18 cellular contexts compared by ENCODE assay signal in the genomic region with DNA sequence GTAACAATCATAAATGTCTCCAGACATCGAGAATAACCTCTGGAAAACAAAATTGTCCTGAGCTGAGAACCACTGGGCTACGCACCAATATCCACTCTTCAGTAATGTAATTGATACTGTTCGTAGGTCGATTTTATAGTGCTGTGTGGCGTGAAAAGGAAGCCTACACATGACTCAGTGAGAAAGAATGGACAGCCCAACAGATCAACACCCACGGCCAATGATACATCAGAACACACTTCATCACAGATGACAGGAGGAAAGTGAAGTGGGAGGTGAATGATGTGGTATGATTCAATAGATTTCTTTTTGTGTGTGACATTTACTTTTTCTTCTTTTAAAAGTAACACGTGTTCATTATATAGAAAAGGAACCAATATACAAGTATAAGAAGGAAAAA.
DNase-seq lines count a peak whose midpoint lies in the region; ATAC-seq, FAIRE-seq and TF ChIP-seq lines count a peak whose summit lies in the region.
"Had no signal": no experiment of that assay in that cellular context is flagged by ENCODE, and none has a peak within 500 bp of the region (broad histone marks: within the 10 kb centered on the region; RNA-seq: fewer than 3 reads in every experiment).

No MANE protein-coding gene starts in this region.

- no peaks in the 10 kb centered on the region for H3K27me3 ChIP-seq in MG63
- H3K27me3 ChIP-seq in bronchial epithelial cell (ENCODE audit: control insufficient read depth, insufficient read depth, low read length), result no peaks in the 10 kb centered on the region
- H3K27me3 ChIP-seq: ascending aorta, thyroid gland had no signal

- no peak for TF ChIP-seq CTCF in bronchial epithelial cell (IDR thresholded peaks at IDR 0.05; ENCODE audit: insufficient read depth, low read length, severe bottlenecking)

- H3K4me1 Mint-ChIP-seq in activated T-cell treated with anti-CD3 and anti-CD28 coated beads, Interleukin-2, amount 50 U/mL, for 72 hours (ENCODE audit: low read depth), result no peaks in the 10 kb centered on the region
- H3K4me1 Mint-ChIP-seq: GM23338, neural crest cell had no signal

- ATAC-seq in activated T-cell treated with anti-CD3 and anti-CD28 coated beads, Interleukin-2, amount 50 U/mL, for 72 hours (replicated peaks in 1 of 2), result no peak
- ATAC-seq: GM23338 had no signal

- DNase-seq in Daoy (ENCODE audit: low read depth), result peak; percentile 77
- DNase-seq in MG63, result peak; percentile 38
- peak; percentile 80 for DNase-seq in bronchial epithelial cell (ENCODE audit: low read depth)
- DNase-seq in myocyte (ENCODE audit: low read depth), result peak; percentile 31
- DNase-seq in stimulated activated CD4-positive, alpha-beta T cell treated with anti-CD3 and anti-CD28 coated beads, Interleukin-2, amount 100 ng/mL, for 24 hours, result no peak
- no peak for DNase-seq in activated CD4-positive, alpha-beta T cell treated with anti-CD3 and anti-CD28 coated beads for 4 hours
- no peak for DNase-seq in activated T-cell treated with anti-CD3 and anti-CD28 coated beads, Interleukin-2, amount 50 U/mL, for 72 hours
- no peak for DNase-seq in mesenteric fat pad (ENCODE audit: low spot score)
- DNase-seq: activated effector memory CD4-positive, alpha-beta T cell treated with anti-CD3 and anti-CD28 coated beads, Interleukin-2, amount 50 U/mL, for 16 hours; KBM-7; NCI-H524 treated with DMSO at 0.1 percent for 48 hours; PC-9; retina; stimulated activated CD4-positive, alpha-beta T cell treated with anti-CD3 and anti-CD28 coated beads, Interleukin-1b, Interleukin-23, amount 100 ng/mL, for 48 hours; thyroid gland had no signal

- H3K36me3 Mint-ChIP-seq in activated T-cell treated with anti-CD3 and anti-CD28 coated beads, Interleukin-2, amount 50 U/mL, for 72 hours (ENCODE audit: insufficient read depth in 2 of 2), result no peaks in the 10 kb centered on the region

- no peak overlapping the region for H3K4me3 ChIP-seq in MG63
- H3K4me3 ChIP-seq in bronchial epithelial cell (ENCODE audit: low read depth, low read length), result no peak overlapping the region
- H3K4me3 ChIP-seq: ascending aorta, GM23338, PC-9, thyroid gland had no signal

- no peaks in the 10 kb centered on the region for H3K9me3 Mint-ChIP-seq in activated T-cell treated with anti-CD3 and anti-CD28 coated beads, Interleukin-2, amount 50 U/mL, for 72 hours
- H3K9me3 Mint-ChIP-seq: GM23338, neural crest cell had no signal

- no peak for FAIRE-seq in bronchial epithelial cell (lab: Jason Lieb, UNC)

- no peaks in the 10 kb centered on the region for H3K9me3 ChIP-seq in MG63
- H3K9me3 ChIP-seq: ascending aorta, thyroid gland had no signal

- no peak overlapping the region for H3K4me3 Mint-ChIP-seq in activated T-cell treated with anti-CD3 and anti-CD28 coated beads, Interleukin-2, amount 50 U/mL, for 72 hours
- H3K4me3 Mint-ChIP-seq: GM23338, neural crest cell had no signal

- H3K27ac Mint-ChIP-seq in activated T-cell treated with anti-CD3 and anti-CD28 coated beads, Interleukin-2, amount 50 U/mL, for 72 hours, result no peak overlapping the region
- H3K27ac Mint-ChIP-seq: GM23338 had no signal

- H3K36me3 ChIP-seq in MG63 (no peaks in the 10 kb centered on the region), bronchial epithelial cell (ENCODE audit: control insufficient read depth, insufficient read depth, low read length) (no peaks in the 10 kb centered on the region)
- H3K36me3 ChIP-seq: ascending aorta, thyroid gland had no signal

- H3K27me3 Mint-ChIP-seq in activated T-cell treated with anti-CD3 and anti-CD28 coated beads, Interleukin-2, amount 50 U/mL, for 72 hours (ENCODE audit: low read depth), result peaks cover 9% of the 10 kb centered on the region

Comparison
In these comparisons a context has a peak if more than half of its experiments do, and no peak if none do; other contexts are left out.
1. DNase-seq: peak in Daoy (single experiment), MG63 (single experiment), bronchial epithelial cell (single experiment) and myocyte (single experiment); none in stimulated activated CD4-positive, alpha-beta T cell treated with anti-CD3 and anti-CD28 coated beads, Interleukin-2, amount 100 ng/mL, for 24 hours (0 of 2), activated CD4-positive, alpha-beta T cell treated with anti-CD3 and anti-CD28 coated beads for 4 hours (0 of 2), activated T-cell treated with anti-CD3 and anti-CD28 coated beads, Interleukin-2, amount 50 U/mL, for 72 hours (0 of 2) and mesenteric fat pad (single experiment).